ENCODE assay signal across 7 cellular contexts in the genomic region with DNA sequence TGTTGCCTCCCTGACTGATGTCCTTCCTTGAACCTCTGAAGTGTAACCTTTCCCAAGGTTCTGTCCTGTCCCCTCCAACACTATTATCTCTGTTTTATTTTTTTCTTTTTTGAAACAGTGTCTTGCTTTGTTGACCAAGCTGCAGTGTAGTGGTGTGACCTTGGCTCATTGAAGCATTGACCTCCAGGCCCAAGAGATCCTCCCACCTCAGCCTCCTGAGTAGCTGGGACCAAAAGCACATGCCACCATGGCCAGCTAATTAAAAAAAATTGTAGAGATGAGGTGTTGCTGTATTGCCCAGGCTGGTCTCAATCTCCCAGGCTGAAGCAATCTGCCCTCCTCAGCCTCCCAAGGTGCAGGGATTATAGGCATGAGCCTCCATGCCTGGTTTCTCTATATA. TPM values are rescaled to one million over a fixed set of nuclear protein-coding genes. Genes with fewer than 3 reads are reported as not detected.
"Had no signal": no experiment of that assay in that cellular context is flagged by ENCODE, and none has a peak within 500 bp of the region (broad histone marks: within the 10 kb centered on the region; RNA-seq: fewer than 3 reads in every experiment).

No MANE protein-coding gene starts in this region.

- ATAC-seq: GM12878 had no signal

- DNase-seq: GDM1, GF-D8 had no signal

- H3K4me3 ChIP-seq: GM12878 had no signal

- FAIRE-seq: GM12878, GM12891, GM12892, GM18507, GM19239 had no signal

RNA-seq across cellular contexts. Expression of a gene that starts 59.0 kb away (rescaled TPM):
- polyA plus RNA-seq: GM12878 had no signal
